In the genomic region with DNA sequence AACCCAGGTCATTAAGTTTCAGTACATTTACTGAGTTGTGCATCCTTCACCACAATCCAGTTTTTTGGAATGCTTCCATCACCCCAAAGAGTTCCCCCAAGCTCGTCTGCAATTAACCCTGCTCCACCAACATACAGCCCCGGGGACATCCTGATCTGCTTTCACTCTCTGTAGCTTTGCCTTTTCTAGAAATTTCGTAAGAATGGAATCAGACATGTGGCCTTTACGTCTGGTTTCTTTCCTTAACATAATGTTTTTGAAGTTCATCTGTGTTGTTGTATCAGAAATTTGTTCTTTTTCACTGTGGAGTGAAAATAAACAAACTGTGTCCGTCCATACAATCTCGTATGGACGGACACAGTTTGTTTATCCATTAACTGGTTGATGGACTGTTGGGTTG, we compare ENCODE assay signal across 25 cellular contexts. TPM values are rescaled to one million over a fixed set of nuclear protein-coding genes. Genes with fewer than 3 reads are reported as not detected.
"Had no signal": no experiment of that assay in that cellular context is flagged by ENCODE, and none has a peak within 500 bp of the region (broad histone marks: within the 10 kb centered on the region; RNA-seq: fewer than 3 reads in every experiment).

No MANE protein-coding gene starts in this region.

- ATAC-seq: activated CD4-positive, alpha-beta T cell treated with anti-CD3 and anti-CD28 coated beads for 36 hours; body of pancreas; gastroesophageal sphincter; heart left ventricle; left cardiac atrium; right lobe of liver had no signal

- H3K27me3 Mint-ChIP-seq: activated B cell treated with CpG ODN at 0.5 μM for 24 hours; activated CD4-positive, alpha-beta T cell treated with anti-CD3 and anti-CD28 coated beads for 36 hours had no signal

- DNase-seq: activated B cell treated with CpG ODN at 0.5 μM for 24 hours; activated CD4-positive, alpha-beta T cell treated with anti-CD3 and anti-CD28 coated beads for 36 hours; activated CD4-positive, alpha-beta T cell treated with anti-CD3 and anti-CD28 coated beads, Interleukin-2, amount 50 U/mL, for 48 hours; activated CD8-positive, alpha-beta memory T cell treated with anti-CD3 and anti-CD28 coated beads, Interleukin-2, amount 50 U/mL, for 48 hours; activated effector memory CD4-positive, alpha-beta T cell treated with anti-CD3 and anti-CD28 coated beads, Interleukin-2, amount 50 U/mL, for 16 hours; activated naive CD4-positive, alpha-beta T cell treated with anti-CD3 and anti-CD28 coated beads, Interleukin-2, amount 10 ng/mL, durations not matched to agents 7 days and 5 days; activated T-cell treated with anti-CD3 and anti-CD28 coated beads, Interleukin-2, amount 50 U/mL, for 48 hours; body of pancreas; caudate nucleus; effector memory CD4-positive, alpha-beta T cell; heart left ventricle; islet precursor cell; left cardiac atrium; nephron progenitor cell; occipital lobe; right lobe of liver; stimulated activated CD4-positive, alpha-beta T cell treated with anti-CD3 and anti-CD28 coated beads, Interleukin-1b, Interleukin-23, amount 100 ng/mL, for 48 hours; substantia nigra; tibial artery had no signal

- H3K9me3 Mint-ChIP-seq: activated B cell treated with CpG ODN at 0.5 μM for 24 hours; activated naive CD4-positive, alpha-beta T cell treated with anti-CD3 and anti-CD28 coated beads, Interleukin-2, amount 10 ng/mL, durations not matched to agents 7 days and 5 days; nephron progenitor cell; stimulated activated naive CD8-positive, alpha-beta T cell treated with anti-CD3 and anti-CD28 coated beads, Interleukin-15, Interleukin-2, amounts not matched to agents 100 ng/mL and 50 ng/mL, for 24 hours; T-helper 1 cell treated with Interleukin-12 subunit alpha and Interleukin-12 subunit beta and Interleukin-4 antibody, amounts not matched to agents 30 μg/mL and 1 μg/mL, for 36 hours had no signal

- H3K36me3 Mint-ChIP-seq: activated naive CD4-positive, alpha-beta T cell treated with anti-CD3 and anti-CD28 coated beads, Interleukin-2, amount 10 ng/mL, durations not matched to agents 7 days and 5 days had no signal

- H3K27ac Mint-ChIP-seq: activated B cell treated with CpG ODN at 0.5 μM for 24 hours; activated CD4-positive, alpha-beta T cell treated with anti-CD3 and anti-CD28 coated beads for 36 hours; activated naive CD4-positive, alpha-beta T cell treated with anti-CD3 and anti-CD28 coated beads, Interleukin-2, amount 10 ng/mL, durations not matched to agents 7 days and 5 days; nephron progenitor cell; stimulated activated naive CD8-positive, alpha-beta T cell treated with anti-CD3 and anti-CD28 coated beads, Interleukin-15, Interleukin-2, amounts not matched to agents 100 ng/mL and 50 ng/mL, for 24 hours; T-helper 1 cell treated with Interleukin-12 subunit alpha and Interleukin-12 subunit beta and Interleukin-4 antibody, amounts not matched to agents 30 μg/mL and 1 μg/mL, for 36 hours had no signal

- H3K4me3 Mint-ChIP-seq: activated B cell treated with CpG ODN at 0.5 μM for 24 hours; activated CD4-positive, alpha-beta T cell treated with anti-CD3 and anti-CD28 coated beads for 36 hours; activated naive CD4-positive, alpha-beta T cell treated with anti-CD3 and anti-CD28 coated beads, Interleukin-2, amount 10 ng/mL, durations not matched to agents 7 days and 5 days; nephron progenitor cell; stimulated activated naive CD8-positive, alpha-beta T cell treated with anti-CD3 and anti-CD28 coated beads, Interleukin-15, Interleukin-2, amounts not matched to agents 100 ng/mL and 50 ng/mL, for 24 hours; T-helper 1 cell treated with Interleukin-12 subunit alpha and Interleukin-12 subunit beta and Interleukin-4 antibody, amounts not matched to agents 30 μg/mL and 1 μg/mL, for 36 hours had no signal

RNA-seq across cellular contexts. Expression of gene TMEM59L, which starts 27.0 kb away (rescaled TPM):
- total RNA-seq: activated B cell treated with CpG ODN at 0.5 μM for 24 hours; activated CD8-positive, alpha-beta memory T cell treated with anti-CD3 and anti-CD28 coated beads for 36 hours; dermis microvascular lymphatic vessel endothelial cell had no signal

RNA-seq across cellular contexts. Expression of gene CRLF1, which starts 33.1 kb away (rescaled TPM):
- total RNA-seq: activated B cell treated with CpG ODN at 0.5 μM for 24 hours; activated CD4-positive, alpha-beta T cell treated with anti-CD3 and anti-CD28 coated beads for 36 hours; endothelial cell of umbilical vein had no signal
